In the genomic region with DNA sequence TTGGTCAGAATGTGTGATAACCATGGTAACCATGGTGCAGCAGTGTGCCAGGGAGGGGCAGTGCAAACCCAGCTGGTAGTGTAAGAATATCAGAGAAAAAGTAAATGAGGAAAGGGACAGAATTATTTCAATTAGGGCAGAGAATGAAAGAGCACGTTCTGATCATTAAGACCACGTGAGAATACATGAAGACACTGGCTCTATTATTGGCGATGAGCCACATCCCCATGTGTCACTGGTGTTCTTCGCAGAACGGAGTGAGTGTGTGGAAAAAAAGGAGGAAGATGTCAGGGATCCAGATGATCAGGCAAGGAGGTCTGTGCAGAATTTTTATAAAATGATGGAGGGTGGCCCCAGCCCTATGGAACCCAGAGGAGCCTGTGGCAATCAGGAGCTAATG, we compare ENCODE assay signal across 28 cellular contexts.
"Had no signal": no experiment of that assay in that cellular context is flagged by ENCODE, and none has a peak within 500 bp of the region (broad histone marks: within the 10 kb centered on the region; RNA-seq: fewer than 3 reads in every experiment).

No MANE protein-coding gene starts in this region.

- FAIRE-seq: endometrium, endothelial cell of umbilical vein had no signal

- H3K27ac ChIP-seq: ascending aorta, breast epithelium, cardiac muscle cell, colonic mucosa, epithelial cell of prostate, esophagus squamous epithelium, foreskin keratinocyte, gastrocnemius medialis, heart left ventricle had no signal

- H3K9me3 ChIP-seq: ascending aorta, breast epithelium, colonic mucosa, esophagus squamous epithelium, gastrocnemius medialis, heart left ventricle had no signal

- H3K27me3 ChIP-seq: ascending aorta, breast epithelium, cardiac muscle cell, colonic mucosa, esophagus squamous epithelium, foreskin keratinocyte, gastrocnemius medialis, heart left ventricle had no signal

- H3K4me3 ChIP-seq: ascending aorta, breast epithelium, cardiac muscle cell, colonic mucosa, esophagus squamous epithelium, gastrocnemius medialis, heart left ventricle had no signal

- DNase-seq: activated CD4-positive, alpha-beta memory T cell treated with anti-CD3 and anti-CD28 coated beads, Interleukin-2, amount 10 ng/mL, durations not matched to agents 7 days and 5 days; activated CD4-positive, alpha-beta T cell treated with anti-CD3 and anti-CD28 coated beads for 36 hours; activated CD4-positive, alpha-beta T cell treated with anti-CD3 and anti-CD28 coated beads, Interleukin-2, amount 10 ng/mL, durations not matched to agents 24 days and 14 days; activated CD4-positive, CD25-positive, alpha-beta regulatory T cell; activated CD4-positive, CD25-positive, alpha-beta regulatory T cell treated with anti-CD3 and anti-CD28 coated beads, Interleukin-2, amount 50 U/mL, for 72 hours; activated CD8-positive, alpha-beta memory T cell treated with anti-CD3 and anti-CD28 coated beads, Interleukin-2, amount 50 U/mL, for 48 hours; activated gamma-delta T cell; activated naive CD4-positive, alpha-beta T cell; activated naive CD4-positive, alpha-beta T cell treated with anti-CD3 and anti-CD28 coated beads, Interleukin-2, amount 10 ng/mL, durations not matched to agents 7 days and 5 days; activated naive CD8-positive, alpha-beta T cell treated with anti-CD3 and anti-CD28 coated beads, Interleukin-2, amount 10 ng/mL, durations not matched to agents 7 days and 5 days; activated T-cell treated with anti-CD3 and anti-CD28 coated beads for 4 hours; activated T-cell treated with anti-CD3 and anti-CD28 coated beads, Interleukin-2, amount 50 U/mL, for 24 hours; activated T-cell treated with anti-CD3 and anti-CD28 coated beads, Interleukin-2, amount 50 U/mL, for 72 hours; colonic mucosa; effector CD8-positive, alpha-beta T cell; esophagus squamous epithelium; foreskin keratinocyte; gastrocnemius medialis; glutamatergic neuron; heart left ventricle; T-helper 2 cell had no signal

- H3K36me3 ChIP-seq: ascending aorta, breast epithelium, cardiac muscle cell, colonic mucosa, esophagus squamous epithelium, gastrocnemius medialis had no signal

- H3K4me1 ChIP-seq: ascending aorta, breast epithelium, colonic mucosa, esophagus squamous epithelium, foreskin keratinocyte, gastrocnemius medialis had no signal

- ATAC-seq: activated CD4-positive, alpha-beta T cell treated with anti-CD3 and anti-CD28 coated beads for 36 hours; activated naive CD4-positive, alpha-beta T cell treated with anti-CD3 and anti-CD28 coated beads, Interleukin-2, amount 50 U/mL, for 72 hours; activated T-cell treated with anti-CD3 and anti-CD28 coated beads, Interleukin-2, amount 50 U/mL, for 72 hours; foreskin keratinocyte; gastrocnemius medialis; heart left ventricle had no signal
